In genomic region chr5:60207031-60207430, GRCh38 we compare ENCODE assay signal across 10 cellular contexts.
DNase-seq lines count a peak whose midpoint lies in the region; ATAC-seq, FAIRE-seq and TF ChIP-seq lines count a peak whose summit lies in the region.
"Had no signal": no experiment of that assay in that cellular context is flagged by ENCODE, and none has a peak within 500 bp of the region (broad histone marks: within the 10 kb centered on the region; RNA-seq: fewer than 3 reads in every experiment).

No MANE protein-coding gene starts in this region.

- no peak overlapping the region for H3K4me3 Mint-ChIP-seq in type B pancreatic cell
- H3K4me3 Mint-ChIP-seq: neural crest cell had no signal

- H3K27me3 ChIP-seq in heart right ventricle, result no peaks in the 10 kb centered on the region

- peaks cover 7% of the 10 kb centered on the region for H3K27me3 Mint-ChIP-seq in type B pancreatic cell

- no peak overlapping the region for H3K27ac ChIP-seq in heart right ventricle

- H3K4me3 ChIP-seq in heart right ventricle, result no peak overlapping the region

- no peak overlapping the region for H3K27ac Mint-ChIP-seq in type B pancreatic cell

- no peaks in the 10 kb centered on the region for H3K36me3 Mint-ChIP-seq in type B pancreatic cell

- WGBS in heart right ventricle, 2 donors, result 68 to 71% methylated on average over 3 of the region's 3 CpGs

- no peak for DNase-seq in GM18507 (ENCODE audit: extremely low spot score, insufficient read length, low read depth)
- DNase-seq in heart right ventricle, result peak in 1 of 2 donors; percentile 2
- no peak for DNase-seq in DMS153 (lab: John Stamatoyannopoulos, UW)
- no peak for DNase-seq in C1 segment of cervical spinal cord (lab: John Stamatoyannopoulos, UW)
- no peak for DNase-seq in type B pancreatic cell (ENCODE audit: extremely low spot score, unreplicated experiment)
- no peak for DNase-seq in COLO668 (lab: John Stamatoyannopoulos, UW; ENCODE audit: unreplicated experiment)

- FAIRE-seq in GM18507 (lab: Jason Lieb, UNC), result peak; percentile 72

- intact Hi-C loops in heart right ventricle (cut with DNase I), result no loop called here

- ATAC-seq in GM21528 (IDR thresholded peaks at IDR 0.05; ENCODE audit: low FRiP score, unreplicated experiment), result peak; percentile 95
- ATAC-seq in HG03460 (IDR thresholded peaks at IDR 0.05; ENCODE audit: unreplicated experiment), result peak; percentile 95
- peak in 5 of 8 donors; percentile 19 to 71 (median 41) for ATAC-seq in heart right ventricle
- ATAC-seq: SK-N-SH treated with all-trans-retinoic acid at 6 μM for 48 hours had no signal

- TF ChIP-seq CTCF in heart right ventricle (IDR thresholded peaks at IDR 0.05) (no peak), type B pancreatic cell (conservative IDR thresholded peaks at IDR 0.05) (no peak)

- peaks cover 0 to 22% (median 0%) of the 10 kb centered on the region in 9 donors for H3K4me1 ChIP-seq in heart right ventricle

- H3K36me3 ChIP-seq in heart right ventricle, result no peaks in the 10 kb centered on the region

- H3K9me3 ChIP-seq in heart right ventricle, result no peaks in the 10 kb centered on the region

- H3K4me1 Mint-ChIP-seq in type B pancreatic cell (ENCODE audit: unreplicated experiment), result no peaks in the 10 kb centered on the region

- no peaks in the 10 kb centered on the region for H3K9me3 Mint-ChIP-seq in type B pancreatic cell
- H3K9me3 Mint-ChIP-seq: neural crest cell had no signal

Comparison
In these comparisons a context has a peak if more than half of its experiments do, and no peak if none do; other contexts are left out.
1. ATAC-seq: peak in every context shown above with its lines; median percentile 95 in GM21528; 95 in HG03460; 41 in heart right ventricle.